ENCODE assay signal across 8 cellular contexts in the genomic region with DNA sequence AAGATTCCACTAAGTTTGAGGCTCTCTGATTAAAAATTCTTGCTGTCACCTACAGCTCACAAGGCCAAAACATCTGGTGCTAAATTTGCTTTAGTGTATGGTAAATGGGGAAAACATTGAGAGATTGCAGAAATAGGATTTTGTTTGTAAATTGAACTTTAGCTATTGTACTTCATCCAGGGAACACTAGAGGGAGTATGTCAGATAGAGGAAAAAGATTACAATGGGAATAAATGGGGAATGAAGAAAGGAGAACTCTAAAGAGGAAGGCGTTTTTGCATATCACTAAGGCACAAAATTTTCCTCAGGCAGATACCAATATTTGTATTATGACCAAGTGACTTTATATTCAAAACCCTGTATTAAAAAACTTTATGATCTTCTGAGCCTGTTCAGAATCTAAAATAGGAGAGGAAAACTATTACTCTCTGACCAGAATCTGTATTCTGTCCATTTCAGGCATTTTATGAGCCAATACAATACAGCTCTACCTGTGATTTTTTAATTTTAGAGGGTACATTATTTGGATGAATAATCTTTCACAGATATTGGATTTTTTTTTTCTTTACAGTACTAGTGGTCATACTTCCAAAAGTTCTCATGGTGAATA. TPM values are rescaled to one million over a fixed set of nuclear protein-coding genes. Genes with fewer than 3 reads are reported as not detected.
A peak's percentile ranks its signal among the peaks of the same experiment; 100 is the strongest.
DNase-seq lines count a peak whose midpoint lies in the region; ATAC-seq and TF ChIP-seq lines count a peak whose summit lies in the region.

No MANE protein-coding gene starts in this region.

- peaks cover 4 to 18% (median 6%) of the 10 kb centered on the region in 5 donors for H3K27me3 Mint-ChIP-seq in naive thymus-derived CD4-positive, alpha-beta T cell

- CTCF ChIA-PET in naive thymus-derived CD4-positive, alpha-beta T cell (lab: Charles Lee) = interaction anchor here (0.7 to 5.5 kb wide), 17 partner anchors 10 to 812 kb away, joined by 3 to 52 read pairs (median 4); no protein-coding TSS in a partner anchor

- H3K9me3 Mint-ChIP-seq in naive thymus-derived CD4-positive, alpha-beta T cell = no peaks in the 10 kb centered on the region

- ATAC-seq in naive thymus-derived CD4-positive, alpha-beta T cell = peak; percentile 57
- no peak for ATAC-seq in GM19351 (IDR thresholded peaks at IDR 0.05; ENCODE audit: unreplicated experiment)
- no peak for ATAC-seq in GM18520 (IDR thresholded peaks at IDR 0.05; ENCODE audit: unreplicated experiment)

- peaks cover 0 to 5% (median 0%) of the 10 kb centered on the region in 7 donors for H3K4me1 Mint-ChIP-seq in naive thymus-derived CD4-positive, alpha-beta T cell

- peak; percentile 46 for TF ChIP-seq CTCF in GM12874 (IDR thresholded peaks at IDR 0.05; ENCODE audit: insufficient read depth, low read depth, low read length)

- no peaks in the 10 kb centered on the region for H3K9me3 ChIP-seq in naive thymus-derived CD4-positive, alpha-beta T cell (ENCODE audit: control insufficient read depth in 2 of 3, low read length in 3 of 3)

- POLR2A ChIA-PET in naive thymus-derived CD4-positive, alpha-beta T cell (lab: Charles Lee) = no interaction called here

- no peak overlapping the region for H3K4me3 ChIP-seq in naive thymus-derived CD4-positive, alpha-beta T cell (ENCODE audit: low read length)

- intact Hi-C loops in naive thymus-derived CD4-positive, alpha-beta T cell (cut with micrococcal nuclease) = loop anchor here (1.0 to 10.0 kb wide), 9 partner anchors 17 to 1022 kb away; no protein-coding TSS in a partner anchor

- no peaks in the 10 kb centered on the region for H3K27me3 ChIP-seq in naive thymus-derived CD4-positive, alpha-beta T cell (ENCODE audit: control insufficient read depth in 2 of 2, insufficient read depth in 2 of 2, low read length in 2 of 2)

- H3K27ac ChIP-seq in naive thymus-derived CD4-positive, alpha-beta T cell (ENCODE audit: low read depth, low read length) = no peak overlapping the region

- DNase-seq in A172 (ENCODE audit: low spot score) = peak; percentile 38
- peak; percentile 4 for DNase-seq in NCI-H774 (lab: John Stamatoyannopoulos, UW)
- peak; percentile 22 to 48 for DNase-seq in dermis microvascular lymphatic vessel endothelial cell (ENCODE audit: low read depth in 2 of 2)
- DNase-seq in naive thymus-derived CD4-positive, alpha-beta T cell = peak in 2 of 9 donors; percentile 14 to 18
- no peak for DNase-seq in GOT3 (lab: John Stamatoyannopoulos, UW)

- no peak overlapping the region for H3K4me3 Mint-ChIP-seq in naive thymus-derived CD4-positive, alpha-beta T cell

- H3K4me1 ChIP-seq in naive thymus-derived CD4-positive, alpha-beta T cell (ENCODE audit: control insufficient read depth in 2 of 2, insufficient read depth in 2 of 2, low read length in 2 of 2) = no peaks in the 10 kb centered on the region

- H3K36me3 Mint-ChIP-seq in naive thymus-derived CD4-positive, alpha-beta T cell = no peaks in the 10 kb centered on the region

- no peaks in the 10 kb centered on the region for H3K36me3 ChIP-seq in naive thymus-derived CD4-positive, alpha-beta T cell (ENCODE audit: control insufficient read depth in 2 of 3, insufficient read depth in 3 of 3, low read length in 3 of 3)

- peak overlapping the region in 1 of 9 donors; percentile 2 for H3K27ac Mint-ChIP-seq in naive thymus-derived CD4-positive, alpha-beta T cell

RNA-seq across cellular contexts. Expression of a gene that starts 52.3 kb away (rescaled TPM):
- total RNA-seq in A172 (2014; rRNA removed; shearing (Covaris generic)) = 0.29 and 1.00 TPM in 2 replicates
- total RNA-seq in dermis microvascular lymphatic vessel endothelial cell = not detected in 2 replicates
- total RNA-seq in naive thymus-derived CD4-positive, alpha-beta T cell = not detected
- polyA plus RNA-seq in naive thymus-derived CD4-positive, alpha-beta T cell = not detected
